Comparison of ENCODE assay signal across 24 cellular contexts in genomic region chr5:180012316-180012715, GRCh38.
"Had no signal": no experiment of that assay in that cellular context is flagged by ENCODE, and none has a peak within 500 bp of the region (broad histone marks: within the 10 kb centered on the region; RNA-seq: fewer than 3 reads in every experiment).

No MANE protein-coding gene starts in this region.

- H3K27me3 ChIP-seq: colonic mucosa, dorsolateral prefrontal cortex, esophagus muscularis mucosa, esophagus squamous epithelium, foreskin keratinocyte, gastrocnemius medialis, gastroesophageal sphincter, heart left ventricle had no signal

- H3K27ac Mint-ChIP-seq: dendritic cell treated with granulocyte-macrophage colony-stimulating factor and Interleukin-4, amounts not matched to agents 40 ng/mL and 50 ng/mL, for 4 days; effector memory CD8-positive, alpha-beta T cell had no signal

- DNase-seq: colonic mucosa; cortex of kidney; dermis blood vessel endothelial cell; dorsolateral prefrontal cortex; effector CD4-positive, alpha-beta T cell; effector CD8-positive, alpha-beta T cell; effector memory CD4-positive, alpha-beta T cell; effector memory CD8-positive, alpha-beta T cell; endodermal cell; erythroblast; esophagus squamous epithelium; foreskin fibroblast; foreskin keratinocyte; foreskin melanocyte; gastrocnemius medialis; glutamatergic neuron; head of caudate nucleus; heart left ventricle had no signal

- H3K27me3 Mint-ChIP-seq: dendritic cell treated with granulocyte-macrophage colony-stimulating factor and Interleukin-4, amounts not matched to agents 40 ng/mL and 50 ng/mL, for 4 days; effector memory CD8-positive, alpha-beta T cell had no signal

- ATAC-seq: effector memory CD8-positive, alpha-beta T cell; esophagus mucosa; foreskin keratinocyte; gastrocnemius medialis; gastroesophageal sphincter; heart left ventricle had no signal

- H3K36me3 ChIP-seq: colonic mucosa had no signal

- H3K27ac ChIP-seq: colonic mucosa, coronary artery, epithelial cell of prostate, esophagus muscularis mucosa, esophagus squamous epithelium, foreskin keratinocyte, gastrocnemius medialis, gastroesophageal sphincter, heart left ventricle had no signal

- H3K9me3 Mint-ChIP-seq: dendritic cell treated with granulocyte-macrophage colony-stimulating factor and Interleukin-4, amounts not matched to agents 40 ng/mL and 50 ng/mL, for 4 days; effector memory CD8-positive, alpha-beta T cell; endodermal cell had no signal

- H3K4me1 ChIP-seq: colonic mucosa, foreskin keratinocyte had no signal

- H3K4me3 ChIP-seq: colonic mucosa, coronary artery, dorsolateral prefrontal cortex, esophagus muscularis mucosa, esophagus squamous epithelium, gastrocnemius medialis, gastroesophageal sphincter, heart left ventricle had no signal

- H3K4me3 Mint-ChIP-seq: dendritic cell treated with granulocyte-macrophage colony-stimulating factor and Interleukin-4, amounts not matched to agents 40 ng/mL and 50 ng/mL, for 4 days; effector memory CD8-positive, alpha-beta T cell; endodermal cell had no signal

- H3K9me3 ChIP-seq: colonic mucosa, esophagus muscularis mucosa, esophagus squamous epithelium, gastrocnemius medialis, gastroesophageal sphincter, heart left ventricle had no signal
